In genomic region chr14:47103781-47104180, GRCh38 we compare ENCODE assay signal across 28 cellular contexts.
DNase-seq lines count a peak whose midpoint lies in the region; ATAC-seq, FAIRE-seq and TF ChIP-seq lines count a peak whose summit lies in the region.
"Had no signal": no experiment of that assay in that cellular context is flagged by ENCODE, and none has a peak within 500 bp of the region (broad histone marks: within the 10 kb centered on the region; RNA-seq: fewer than 3 reads in every experiment).

No MANE protein-coding gene starts in this region.

- peak overlapping the region; percentile 54 for H3K4me3 ChIP-seq in HUES6 (ENCODE audit: low read depth, low read length)
- no peak overlapping the region for H3K4me3 ChIP-seq in H1 (ENCODE audit: extremely low read depth in 1 of 4, insufficient read depth in 2 of 4, low read depth in 3 of 4, low read length in 4 of 4)
- H3K4me3 ChIP-seq in iPS-18a (ENCODE audit: low read length): peak overlapping the region; percentile 45
- H3K4me3 ChIP-seq in breast epithelium: no peak overlapping the region
- H3K4me3 ChIP-seq in kidney (ENCODE audit: low read length in 2 of 2): no peak overlapping the region
- H3K4me3 ChIP-seq: Peyer's patch, SK-N-MC had no signal

- H2AFZ ChIP-seq in H1 (ENCODE audit: low read length): no peak overlapping the region

- no peak overlapping the region for H4K5ac ChIP-seq in H1 (ENCODE audit: insufficient read length, low read depth, low read length)

- H2BK5ac ChIP-seq in H1 (ENCODE audit: low read depth, low read length): no peak overlapping the region

- H4K20me1 ChIP-seq in H1 (replicated peaks in 1 of 2; ENCODE audit: control insufficient read depth in 1 of 2, insufficient read depth in 2 of 2, low read length in 2 of 2): no peaks in the 10 kb centered on the region

- no peak for TF ChIP-seq RAD21 in H1 (IDR thresholded peaks at IDR 0.05 in 1 of 2, conservative IDR thresholded peaks at IDR 0.05 in 1 of 2; ENCODE audit: low read depth in 2 of 2, low read length in 2 of 2)

- H3K23me2 ChIP-seq in H1 (ENCODE audit: low read depth, low read length): no peaks in the 10 kb centered on the region

- TF ChIP-seq EP300 in H1 (IDR thresholded peaks at IDR 0.05; ENCODE audit: borderline replicate concordance in 1 of 2, low read depth in 2 of 2, low read length in 2 of 2): no peak

- H2BK12ac ChIP-seq in H1 (ENCODE audit: low read depth, low read length): no peak overlapping the region

- no peak for ATAC-seq in GM19455 (IDR thresholded peaks at IDR 0.05; ENCODE audit: unreplicated experiment)
- ATAC-seq: CD8-positive, alpha-beta T cell; HCT116 had no signal

- H3K4ac ChIP-seq in H1 (replicated peaks; ENCODE audit: insufficient read length, low read depth, low read length): peak overlapping the region; percentile 39

- no peaks in the 10 kb centered on the region for H3K79me1 ChIP-seq in H1 (ENCODE audit: low read depth, low read length)

- TF ChIP-seq CTCF in H1 (IDR thresholded peaks at IDR 0.05; ENCODE audit: control extremely low read depth in 1 of 3, insufficient read depth in 1 of 3, low read depth in 1 of 3, low read length in 3 of 3): no peak
- no peak for TF ChIP-seq CTCF in breast epithelium (IDR thresholded peaks at IDR 0.05)
- TF ChIP-seq CTCF in kidney (IDR thresholded peaks at IDR 0.05; ENCODE audit: borderline replicate concordance, extremely low read depth, insufficient read depth): no peak

- POLR2A ChIA-PET in H1 (lab: Charles Lee; ENCODE audit: partially characterized antibody): no interaction called here

- TF ChIP-seq POLR2A in H1 (IDR thresholded peaks at IDR 0.05; ENCODE audit: control extremely low read depth in 1 of 2, low read depth in 2 of 2, low read length in 2 of 2): no peak
- TF ChIP-seq POLR2A in breast epithelium (IDR thresholded peaks at IDR 0.05): no peak

- no peak overlapping the region for H3K14ac ChIP-seq in H1 (ENCODE audit: insufficient read length)

- peak overlapping the region; percentile 19; the same call in 1 of the 2 replicates for H2BK20ac ChIP-seq in H1 (ENCODE audit: low read length)

- H3K23ac ChIP-seq in H1 (ENCODE audit: insufficient read length): no peak overlapping the region

- H3K9me3 ChIP-seq in HUES6 (ENCODE audit: control insufficient read depth, insufficient read depth, low read depth, low read length) (no peaks in the 10 kb centered on the region), H1 (ENCODE audit: insufficient read depth in 2 of 2, low read depth in 1 of 2, low read length in 1 of 2) (no peaks in the 10 kb centered on the region), iPS-18a (ENCODE audit: control insufficient read depth, low read depth, low read length) (no peaks in the 10 kb centered on the region), breast epithelium (no peaks in the 10 kb centered on the region), kidney (ENCODE audit: control insufficient read depth in 1 of 2, low read length in 2 of 2) (no peaks in the 10 kb centered on the region)
- H3K9me3 ChIP-seq: Caco-2, Peyer's patch had no signal

- no peak overlapping the region for H2AK5ac ChIP-seq in H1 (ENCODE audit: low read depth, low read length)

- peaks cover 33% of the 10 kb centered on the region for H3K4me1 ChIP-seq in HUES6 (ENCODE audit: control insufficient read depth, insufficient read depth, low read length)
- peaks cover 2 to 10% (median 4%) of the 10 kb centered on the region in 4 experiments; a peak in 4 of 7 replicates for H3K4me1 ChIP-seq in H1 (replicated peaks in 1 of 4; ENCODE audit: control insufficient read depth in 3 of 4, insufficient read depth in 4 of 4, low read length in 3 of 4)
- peaks cover 23% of the 10 kb centered on the region for H3K4me1 ChIP-seq in iPS-18a (ENCODE audit: control insufficient read depth, low read depth, low read length)
- no peaks in the 10 kb centered on the region for H3K4me1 ChIP-seq in breast epithelium
- H3K4me1 ChIP-seq in kidney (ENCODE audit: control insufficient read depth in 1 of 2, insufficient read depth in 1 of 2, low read depth in 1 of 2, low read length in 2 of 2): no peaks in the 10 kb centered on the region
- H3K4me1 ChIP-seq: Caco-2, Peyer's patch had no signal

- H3K9ac ChIP-seq in HUES6 (ENCODE audit: low read length) (peak overlapping the region; percentile 96), H1 (replicated peaks in 1 of 4; ENCODE audit: extremely low read depth in 1 of 4, low read depth in 3 of 4, low read length in 3 of 4) (no peak overlapping the region), iPS-18a (ENCODE audit: low read length) (no peak overlapping the region), kidney (ENCODE audit: low read length in 2 of 2) (no peak overlapping the region)
- H3K9ac ChIP-seq: KMS-11 had no signal

- H2BK120ac ChIP-seq in H1 (replicated peaks; ENCODE audit: low read depth, low read length): no peak overlapping the region

- no peak overlapping the region for H3K56ac ChIP-seq in H1 (replicated peaks; ENCODE audit: insufficient read length, low read depth, low read length)

- H2BK15ac ChIP-seq in H1 (ENCODE audit: low read length): no peak overlapping the region

- peak overlapping the region in 1 of 2 experiments; percentile 3; a peak in 1 of 4 replicates for H3K4me2 ChIP-seq in H1 (ENCODE audit: insufficient read depth in 1 of 2, low read depth in 2 of 2, low read length in 2 of 2)
- H3K4me2 ChIP-seq: KMS-11 had no signal

- FAIRE-seq in H1 (lab: Jason Lieb, UNC) (no peak), kidney (lab: Jason Lieb, UNC) (no peak)
- FAIRE-seq: GM18507 had no signal

- no peaks in the 10 kb centered on the region for H3K27me3 ChIP-seq in HUES6 (ENCODE audit: control insufficient read depth, insufficient read depth, low read length)
- H3K27me3 ChIP-seq in H1 (replicated peaks in 1 of 4; ENCODE audit: control insufficient read depth in 3 of 4, extremely low read depth in 1 of 4, insufficient read depth in 3 of 4, low read length in 3 of 4): no peaks in the 10 kb centered on the region
- H3K27me3 ChIP-seq in iPS-18a (ENCODE audit: control insufficient read depth, insufficient read depth, low read length): no peaks in the 10 kb centered on the region
- H3K27me3 ChIP-seq in breast epithelium: no peaks in the 10 kb centered on the region
- H3K27me3 ChIP-seq: Peyer's patch had no signal

- WGBS in H1 (ENCODE audit: extremely low coverage in 1 of 2, insufficient coverage in 1 of 2, insufficient read length in 1 of 2, insufficient replicate concordance in 2 of 2, low coverage in 1 of 2, low lambda C conversion rate in 2 of 2, missing lambda C conversion rate in 1 of 2), 2 experiments: 56% methylated on average over 2 of the region's 2 CpGs; no CpG with 5 or more reads in 1 of the 2 experiments

- DNase-seq in H1 (ENCODE audit: low read depth in 1 of 2, low spot score in 2 of 2) (no peak), germinal center (ENCODE audit: low spot score) (no peak), breast epithelium (ENCODE audit: low spot score in 2 of 2) (no peak), kidney (no peak)
- DNase-seq: C1 segment of cervical spinal cord; Caco-2; CD8-positive, alpha-beta T cell; DMS 273 treated with DMSO at 0.1 percent for 48 hours; DMS79 treated with DMSO at 0.1 percent for 48 hours; GOT3; IMR-90; MM.1S; NCI-H1417; NCI-H1694; NCI-H2029 treated with DMSO at 0.1 percent for 48 hours; NCI-H2227 treated with DMSO at 0.1 percent for 48 hours; NCI-H510A; NCI-H69; OCI-M1; Peyer's patch; SHP77 treated with DMSO at 0.1 percent for 48 hours had no signal

- H3K79me2 ChIP-seq in H1 (ENCODE audit: control insufficient read depth in 1 of 2, insufficient read depth in 2 of 2, low read length in 2 of 2): no peaks in the 10 kb centered on the region

- H3K18ac ChIP-seq in H1 (ENCODE audit: extremely low read depth, low read length): no peak overlapping the region

- H3K36me3 ChIP-seq in HUES6 (ENCODE audit: control insufficient read depth, insufficient read depth, low read length) (peaks cover 7% of the 10 kb centered on the region), H1 (ENCODE audit: control insufficient read depth in 2 of 4, insufficient read depth in 4 of 4, low read length in 3 of 4) (no peaks in the 10 kb centered on the region), iPS-18a (ENCODE audit: control insufficient read depth, low read depth, low read length) (peaks cover 3% of the 10 kb centered on the region), breast epithelium (no peaks in the 10 kb centered on the region), kidney (ENCODE audit: control insufficient read depth in 1 of 2, insufficient read depth in 2 of 2, low read length in 2 of 2) (no peaks in the 10 kb centered on the region)
- H3K36me3 ChIP-seq: Peyer's patch had no signal

- CTCF ChIA-PET in H1 (lab: Charles Lee; ENCODE audit: partially characterized antibody): no interaction called here

- intact Hi-C loops in breast epithelium (cut with DNase I; ENCODE audit: low total_unique reads): no loop called here
- intact Hi-C loops in kidney (cut with DNase I): no loop called here

- no peak overlapping the region for H4K8ac ChIP-seq in H1 (ENCODE audit: extremely low read depth, insufficient read depth, low read length)

- H3K27ac ChIP-seq in HUES6 (ENCODE audit: low read depth, low read length) (peak overlapping the region; percentile 77), H1 (ENCODE audit: low read depth, low read length) (no peak overlapping the region), iPS-18a (ENCODE audit: low read length) (no peak overlapping the region), breast epithelium (no peak overlapping the region), kidney (ENCODE audit: low read depth in 2 of 2, low read length in 2 of 2) (no peak overlapping the region)
- H3K27ac ChIP-seq: KMS-11, Peyer's patch, SK-N-MC had no signal

- H4K91ac ChIP-seq in H1 (replicated peaks; ENCODE audit: insufficient read length, low read length): no peak overlapping the region

TF ChIP-seq in H1, 55 proteins besides CTCF, POLR2A, EP300 and RAD21:
- TF ChIP-seq JUN (IDR thresholded peaks at IDR 0.05; ENCODE audit: low read depth, low read length): no peak
- TF ChIP-seq BRCA1 (IDR thresholded peaks at IDR 0.05; ENCODE audit: low read depth, low read length): no peak
- no peak for TF ChIP-seq CHD2 (IDR thresholded peaks at IDR 0.05; ENCODE audit: low read length)
- TF ChIP-seq NANOG (IDR thresholded peaks at IDR 0.05; ENCODE audit: insufficient read depth, low read depth, low read length, poor library complexity, severe bottlenecking): no peak
- no peak for TF ChIP-seq CHD1 (IDR thresholded peaks at IDR 0.05; ENCODE audit: low read depth, low read length)
- TF ChIP-seq KDM4A (IDR thresholded peaks at IDR 0.05; ENCODE audit: low read depth, low read length, severe bottlenecking): no peak
- TF ChIP-seq KDM5A (IDR thresholded peaks at IDR 0.05; ENCODE audit: low read length): no peak
- TF ChIP-seq TAF1 (IDR thresholded peaks at IDR 0.05; ENCODE audit: low read depth, low read length): no peak

Comparison
In these comparisons a context has a peak if more than half of its experiments do, and no peak if none do; other contexts are left out.
1. H3K4me3 ChIP-seq: peak in HUES6 (single experiment) and iPS-18a (single experiment); none in H1 (0 of 4), breast epithelium (0 of 3) and kidney (0 of 2).